Comparison of ENCODE assay signal across 8 cellular contexts in genomic region chr5:138752951-138753793, GRCh38. TPM values are rescaled to one million over a fixed set of nuclear protein-coding genes. Genes with fewer than 3 reads are reported as not detected.
DNase-seq lines count a peak whose midpoint lies in the region; ATAC-seq and TF ChIP-seq lines count a peak whose summit lies in the region.

Gene CTNNA1, plus strand, starts transcription at chr5:138753425. Its CDS starts 28,500 bp downstream, at chr5:138781925.

- peak within 1 kb of the TSS in 5 of 6 donors; percentile 50 to 83 (median 64) for H3K27ac Mint-ChIP-seq in immature natural killer cell

- H3K9me3 ChIP-seq in WERI-Rb-1 (ENCODE audit: severe bottlenecking), result no peaks in the 10 kb centered on the region
- H3K9me3 ChIP-seq in spleen, result peaks cover 0 to 10% (median 5%) of the 10 kb centered on the region in 8 donors

- H3K27me3 ChIP-seq in WERI-Rb-1 (ENCODE audit: insufficient read depth, low read depth, severe bottlenecking) (no peaks in the 10 kb centered on the region), spleen (replicated peaks in 1 of 7) (peaks cover 0 to 14% (median 0%) of the 10 kb centered on the region in 7 donors)

- H3K4me3 ChIP-seq in WERI-Rb-1 (ENCODE audit: low read depth, low read length), result peak within 1 kb of the TSS; percentile 61
- H3K4me3 ChIP-seq in spleen, result peak within 1 kb of the TSS; percentile 76 to 97 (median 91)

- no peak for ATAC-seq in GM18870 (IDR thresholded peaks at IDR 0.05; ENCODE audit: unreplicated experiment)

- TF ChIP-seq CTCF in WERI-Rb-1 (IDR thresholded peaks at IDR 0.05; ENCODE audit: low read depth, low read length) (no peak), spleen (IDR thresholded peaks at IDR 0.05 in 8 of 11, conservative IDR thresholded peaks at IDR 0.05 in 3 of 11) (peak in 1 of 11 experiments; percentile 10)

- peaks cover 0 to 6% (median 2%) of the 10 kb centered on the region in 6 donors for H3K9me3 Mint-ChIP-seq in immature natural killer cell

- H3K36me3 Mint-ChIP-seq in immature natural killer cell, result peaks cover 3 to 11% (median 6%) of the 10 kb centered on the region in 3 donors

- WGBS in spleen, 5 donors, result 0 to 1% (median 1%) methylated on average over 16 to 102 of the region's 102 CpGs

- H3K4me1 Mint-ChIP-seq in immature natural killer cell, result peaks cover 16% of the 10 kb centered on the region in 2 donors

- peaks cover 5 to 11% (median 8%) of the 10 kb centered on the region in 3 donors for H3K27me3 Mint-ChIP-seq in immature natural killer cell (ENCODE audit: low read depth in 3 of 3)

- peak; percentile 77 for DNase-seq in EH (ENCODE audit: low read depth)
- peak; percentile 61 for DNase-seq in H4 (ENCODE audit: low spot score)
- peak; percentile 75 for DNase-seq in NCI-H146 (lab: John Stamatoyannopoulos, UW)
- DNase-seq in WERI-Rb-1, result peak; percentile 74
- DNase-seq in caudate nucleus (lab: John Stamatoyannopoulos, UW), result peak in 53 of 61 donors; percentile 6 to 85 (median 56)
- DNase-seq in immature natural killer cell, result peak; percentile 34 to 45 (median 40)
- DNase-seq in spleen, result peak; percentile 93

- H3K4me1 ChIP-seq in spleen, result peaks cover 0 to 56% (median 34%) of the 10 kb centered on the region in 6 donors

- peak in 1 of 3 donors; percentile 30 for TF ChIP-seq POLR2A in spleen (IDR thresholded peaks at IDR 0.05)

- H3K4me3 Mint-ChIP-seq in immature natural killer cell, result peak within 1 kb of the TSS; percentile 82 to 89 (median 85)

- intact Hi-C loops in spleen (cut with DNase I; ENCODE audit: low total_unique reads), result no loop called here

- H3K27ac ChIP-seq in WERI-Rb-1 (peak within 1 kb of the TSS; percentile 99), caudate nucleus (ENCODE audit: low read depth, low read length) (peak within 1 kb of the TSS; percentile 83), spleen (peak within 1 kb of the TSS; percentile 77 to 98 (median 97))

- H3K36me3 ChIP-seq in WERI-Rb-1, result peaks cover 17% of the 10 kb centered on the region
- peaks cover 0 to 8% (median 4%) of the 10 kb centered on the region in 6 donors for H3K36me3 ChIP-seq in spleen

RNA-seq across cellular contexts. Expression of gene CTNNA1, which starts in this region (rescaled TPM):
- total RNA-seq in H4 (2014; rRNA removed; shearing (Covaris generic)), result 228 and 234 TPM in 2 replicates
- polyA plus RNA-seq in immature natural killer cell (10 to 100 TPM in 2 of 3 donors, 1 to 10 TPM in 1; 9.8 to 15.3 (median 10.1) TPM), spleen (10 to 100 TPM; 26.7 to 59.7 (median 27.7) TPM)
- 100 to 1,000 TPM; 153 to 313 (median 205) TPM for total RNA-seq in spleen

Comparison
In these comparisons a context has a peak if more than half of its experiments do, and no peak if none do; other contexts are left out.
1. DNase-seq: peak in every context shown above with its lines; median percentile 93 in spleen; 77 in EH; 75 in NCI-H146; 74 in WERI-Rb-1; 61 in H4; 56 in caudate nucleus; 40 in immature natural killer cell.